In the genomic region with DNA sequence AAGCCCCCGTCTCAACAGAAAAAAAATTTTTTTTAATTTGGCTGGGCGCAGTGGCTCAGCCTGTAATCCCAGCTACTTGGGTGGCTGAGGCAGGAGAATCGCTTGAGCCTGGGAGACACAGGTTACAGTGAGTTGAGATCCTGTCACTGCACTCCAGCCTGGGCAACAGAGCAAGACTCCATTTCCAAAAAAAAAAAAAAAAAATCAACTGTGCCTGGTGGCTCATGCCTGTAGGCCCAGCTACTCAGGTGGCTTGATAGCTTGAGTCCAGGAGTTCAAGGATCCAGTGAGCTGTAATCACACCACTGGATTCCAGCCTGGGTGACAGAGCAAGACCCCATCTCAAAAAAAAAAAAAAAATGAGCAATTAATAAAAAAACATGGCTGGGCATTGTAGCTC, we compare ENCODE assay signal across 1 cellular context.
TF ChIP-seq lines count a peak whose summit lies in the region.

No MANE protein-coding gene starts in this region.

TF ChIP-seq in HepG2, 621 proteins besides CTCF, POLR2A, EP300 and RAD21:
- TF ChIP-seq, protein P1, sequence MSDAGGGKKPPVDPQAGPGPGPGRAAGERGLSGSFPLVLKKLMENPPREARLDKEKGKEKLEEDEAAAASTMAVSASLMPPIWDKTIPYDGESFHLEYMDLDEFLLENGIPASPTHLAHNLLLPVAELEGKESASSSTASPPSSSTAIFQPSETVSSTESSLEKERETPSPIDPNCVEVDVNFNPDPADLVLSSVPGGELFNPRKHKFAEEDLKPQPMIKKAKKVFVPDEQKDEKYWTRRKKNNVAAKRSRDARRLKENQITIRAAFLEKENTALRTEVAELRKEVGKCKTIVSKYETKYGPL (CRISPR knock-in tag; IDR thresholded peaks at IDR 0.05): no peak
- TF ChIP-seq ZFP41 (CRISPR knock-in tag; IDR thresholded peaks at IDR 0.05; ENCODE audit: borderline replicate concordance) (no peak), KAT7 (CRISPR knock-in tag; IDR thresholded peaks at IDR 0.05; ENCODE audit: borderline replicate concordance) (no peak), NR3C1 (CRISPR knock-in tag; IDR thresholded peaks at IDR 0.05) (no peak), ZFP90 (CRISPR knock-in tag; IDR thresholded peaks at IDR 0.05; ENCODE audit: borderline replicate concordance) (no peak), ZNF296 (CRISPR knock-in tag; conservative IDR thresholded peaks at IDR 0.05) (no peak), ZNF121 (CRISPR knock-in tag; IDR thresholded peaks at IDR 0.05) (peak; percentile 84), ZNF264 (CRISPR knock-in tag; IDR thresholded peaks at IDR 0.05) (no peak)
- TF ChIP-seq, protein P2, sequence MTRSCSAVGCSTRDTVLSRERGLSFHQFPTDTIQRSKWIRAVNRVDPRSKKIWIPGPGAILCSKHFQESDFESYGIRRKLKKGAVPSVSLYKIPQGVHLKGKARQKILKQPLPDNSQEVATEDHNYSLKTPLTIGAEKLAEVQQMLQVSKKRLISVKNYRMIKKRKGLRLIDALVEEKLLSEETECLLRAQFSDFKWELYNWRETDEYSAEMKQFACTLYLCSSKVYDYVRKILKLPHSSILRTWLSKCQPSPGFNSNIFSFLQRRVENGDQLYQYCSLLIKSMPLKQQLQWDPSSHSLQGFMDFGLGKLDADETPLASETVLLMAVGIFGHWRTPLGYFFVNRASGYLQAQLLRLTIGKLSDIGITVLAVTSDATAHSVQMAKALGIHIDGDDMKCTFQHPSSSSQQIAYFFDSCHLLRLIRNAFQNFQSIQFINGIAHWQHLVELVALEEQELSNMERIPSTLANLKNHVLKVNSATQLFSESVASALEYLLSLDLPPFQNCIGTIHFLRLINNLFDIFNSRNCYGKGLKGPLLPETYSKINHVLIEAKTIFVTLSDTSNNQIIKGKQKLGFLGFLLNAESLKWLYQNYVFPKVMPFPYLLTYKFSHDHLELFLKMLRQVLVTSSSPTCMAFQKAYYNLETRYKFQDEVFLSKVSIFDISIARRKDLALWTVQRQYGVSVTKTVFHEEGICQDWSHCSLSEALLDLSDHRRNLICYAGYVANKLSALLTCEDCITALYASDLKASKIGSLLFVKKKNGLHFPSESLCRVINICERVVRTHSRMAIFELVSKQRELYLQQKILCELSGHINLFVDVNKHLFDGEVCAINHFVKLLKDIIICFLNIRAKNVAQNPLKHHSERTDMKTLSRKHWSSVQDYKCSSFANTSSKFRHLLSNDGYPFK (CRISPR knock-in tag; IDR thresholded peaks at IDR 0.05; ENCODE audit: borderline replicate concordance): no peak
- TF ChIP-seq, protein P3, sequence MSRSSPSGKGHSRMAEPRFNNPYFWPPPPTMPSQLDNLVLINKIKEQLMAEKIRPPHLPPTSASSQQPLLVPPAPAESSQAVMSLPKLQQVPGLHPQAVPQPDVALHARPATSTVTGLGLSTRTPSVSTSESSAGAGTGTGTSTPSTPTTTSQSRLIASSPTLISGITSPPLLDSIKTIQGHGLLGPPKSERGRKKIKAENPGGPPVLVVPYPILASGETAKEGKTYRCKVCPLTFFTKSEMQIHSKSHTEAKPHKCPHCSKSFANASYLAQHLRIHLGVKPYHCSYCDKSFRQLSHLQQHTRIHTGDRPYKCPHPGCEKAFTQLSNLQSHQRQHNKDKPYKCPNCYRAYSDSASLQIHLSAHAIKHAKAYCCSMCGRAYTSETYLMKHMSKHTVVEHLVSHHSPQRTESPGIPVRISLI (CRISPR knock-in tag; IDR thresholded peaks at IDR 0.05; ENCODE audit: borderline replicate concordance): 0 out of 2 replicates have a peak, but pooled peaks have one; percentile 26
- TF ChIP-seq, protein P4, sequence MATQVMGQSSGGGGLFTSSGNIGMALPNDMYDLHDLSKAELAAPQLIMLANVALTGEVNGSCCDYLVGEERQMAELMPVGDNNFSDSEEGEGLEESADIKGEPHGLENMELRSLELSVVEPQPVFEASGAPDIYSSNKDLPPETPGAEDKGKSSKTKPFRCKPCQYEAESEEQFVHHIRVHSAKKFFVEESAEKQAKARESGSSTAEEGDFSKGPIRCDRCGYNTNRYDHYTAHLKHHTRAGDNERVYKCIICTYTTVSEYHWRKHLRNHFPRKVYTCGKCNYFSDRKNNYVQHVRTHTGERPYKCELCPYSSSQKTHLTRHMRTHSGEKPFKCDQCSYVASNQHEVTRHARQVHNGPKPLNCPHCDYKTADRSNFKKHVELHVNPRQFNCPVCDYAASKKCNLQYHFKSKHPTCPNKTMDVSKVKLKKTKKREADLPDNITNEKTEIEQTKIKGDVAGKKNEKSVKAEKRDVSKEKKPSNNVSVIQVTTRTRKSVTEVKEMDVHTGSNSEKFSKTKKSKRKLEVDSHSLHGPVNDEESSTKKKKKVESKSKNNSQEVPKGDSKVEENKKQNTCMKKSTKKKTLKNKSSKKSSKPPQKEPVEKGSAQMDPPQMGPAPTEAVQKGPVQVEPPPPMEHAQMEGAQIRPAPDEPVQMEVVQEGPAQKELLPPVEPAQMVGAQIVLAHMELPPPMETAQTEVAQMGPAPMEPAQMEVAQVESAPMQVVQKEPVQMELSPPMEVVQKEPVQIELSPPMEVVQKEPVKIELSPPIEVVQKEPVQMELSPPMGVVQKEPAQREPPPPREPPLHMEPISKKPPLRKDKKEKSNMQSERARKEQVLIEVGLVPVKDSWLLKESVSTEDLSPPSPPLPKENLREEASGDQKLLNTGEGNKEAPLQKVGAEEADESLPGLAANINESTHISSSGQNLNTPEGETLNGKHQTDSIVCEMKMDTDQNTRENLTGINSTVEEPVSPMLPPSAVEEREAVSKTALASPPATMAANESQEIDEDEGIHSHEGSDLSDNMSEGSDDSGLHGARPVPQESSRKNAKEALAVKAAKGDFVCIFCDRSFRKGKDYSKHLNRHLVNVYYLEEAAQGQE (IDR thresholded peaks at IDR 0.05; ENCODE audit: borderline replicate concordance in 1 of 2, low read depth in 1 of 2, low read length in 2 of 2): no peak
- TF ChIP-seq, protein P5, sequence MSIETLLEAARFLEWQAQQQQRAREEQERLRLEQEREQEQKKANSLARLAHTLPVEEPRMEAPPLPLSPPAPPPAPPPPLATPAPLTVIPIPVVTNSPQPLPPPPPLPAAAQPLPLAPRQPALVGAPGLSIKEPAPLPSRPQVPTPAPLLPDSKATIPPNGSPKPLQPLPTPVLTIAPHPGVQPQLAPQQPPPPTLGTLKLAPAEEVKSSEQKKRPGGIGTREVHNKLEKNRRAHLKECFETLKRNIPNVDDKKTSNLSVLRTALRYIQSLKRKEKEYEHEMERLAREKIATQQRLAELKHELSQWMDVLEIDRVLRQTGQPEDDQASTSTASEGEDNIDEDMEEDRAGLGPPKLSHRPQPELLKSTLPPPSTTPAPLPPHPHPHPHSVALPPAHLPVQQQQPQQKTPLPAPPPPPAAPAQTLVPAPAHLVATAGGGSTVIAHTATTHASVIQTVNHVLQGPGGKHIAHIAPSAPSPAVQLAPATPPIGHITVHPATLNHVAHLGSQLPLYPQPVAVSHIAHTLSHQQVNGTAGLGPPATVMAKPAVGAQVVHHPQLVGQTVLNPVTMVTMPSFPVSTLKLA (IDR thresholded peaks at IDR 0.05): no peak
TF ChIP-seq in HepG2: peak in this region for 2.
